ENCODE assay signal across 15 cellular contexts in genomic region chr7:67654622-67655021, GRCh38.
DNase-seq lines count a peak whose midpoint lies in the region; ATAC-seq and TF ChIP-seq lines count a peak whose summit lies in the region.
"Had no signal": no experiment of that assay in that cellular context is flagged by ENCODE, and none has a peak within 500 bp of the region (broad histone marks: within the 10 kb centered on the region; RNA-seq: fewer than 3 reads in every experiment).

No MANE protein-coding gene starts in this region.

- H2BK12ac ChIP-seq in mesenchymal stem cell (ENCODE audit: low read length in 2 of 2), result no peak overlapping the region

- no peaks in the 10 kb centered on the region for H3K79me2 ChIP-seq in smooth muscle cell (ENCODE audit: low read depth)

- no peaks in the 10 kb centered on the region for H3K9me3 ChIP-seq in heart left ventricle
- no peaks in the 10 kb centered on the region for H3K9me3 ChIP-seq in right atrium auricular region
- no peaks in the 10 kb centered on the region for H3K9me3 ChIP-seq in lung (ENCODE audit: control insufficient read depth in 2 of 2, insufficient read depth in 1 of 2, low read length in 1 of 2)
- no peaks in the 10 kb centered on the region for H3K9me3 ChIP-seq in smooth muscle cell (replicated peaks; ENCODE audit: low read depth)
- no peaks in the 10 kb centered on the region for H3K9me3 ChIP-seq in mesenchymal stem cell (ENCODE audit: control insufficient read depth, low read length)

- intact Hi-C loops in heart left ventricle (cut with DNase I), result no loop called here

- peaks cover 0 to 35% (median 14%) of the 10 kb centered on the region in 12 donors for H3K4me1 ChIP-seq in heart left ventricle
- H3K4me1 ChIP-seq in right atrium auricular region, result peaks cover 0 to 15% of the 10 kb centered on the region in 2 donors
- peaks cover 1 to 10% of the 10 kb centered on the region in 2 donors for H3K4me1 ChIP-seq in lung (ENCODE audit: control insufficient read depth in 2 of 2, insufficient read depth in 2 of 2, low read length in 2 of 2)
- H3K4me1 ChIP-seq in smooth muscle cell (ENCODE audit: low read depth), result no peaks in the 10 kb centered on the region
- no peaks in the 10 kb centered on the region for H3K4me1 ChIP-seq in mesenchymal stem cell (ENCODE audit: control insufficient read depth, insufficient read depth, low read depth, low read length)

- H3K4me2 ChIP-seq in smooth muscle cell (peak overlapping the region; percentile 33), mesenchymal stem cell (ENCODE audit: low read length, poor library complexity, severe bottlenecking) (no peak overlapping the region)
- H3K4me2 ChIP-seq: GM23338 had no signal

- H2AK5ac ChIP-seq in mesenchymal stem cell (ENCODE audit: low read length, severe bottlenecking), result no peak overlapping the region

- no peak overlapping the region for H3K27ac ChIP-seq in heart left ventricle
- no peak overlapping the region for H3K27ac ChIP-seq in right atrium auricular region
- H3K27ac ChIP-seq in VCaP, result peak overlapping the region; percentile 54
- peak overlapping the region in 1 of 2 donors; percentile 26 for H3K27ac ChIP-seq in lung (ENCODE audit: low read depth in 1 of 2, low read length in 1 of 2)
- H3K27ac ChIP-seq in smooth muscle cell (ENCODE audit: low read depth), result no peak overlapping the region
- H3K27ac ChIP-seq in mesenchymal stem cell (ENCODE audit: low read length, poor library complexity, severe bottlenecking), result no peak overlapping the region
- H3K27ac ChIP-seq: C4-2B, HL-60 had no signal

- no peak for TF ChIP-seq POLR2A in heart left ventricle (IDR thresholded peaks at IDR 0.05)

- H3K27me3 ChIP-seq in heart left ventricle (no peaks in the 10 kb centered on the region), right atrium auricular region (no peaks in the 10 kb centered on the region), lung (ENCODE audit: control insufficient read depth, insufficient read depth) (no peaks in the 10 kb centered on the region), smooth muscle cell (ENCODE audit: low read depth) (peaks cover 8% of the 10 kb centered on the region), mesenchymal stem cell (ENCODE audit: control insufficient read depth in 1 of 2, insufficient read depth in 1 of 2, low read length in 2 of 2) (no peaks in the 10 kb centered on the region)

- H3K9ac ChIP-seq in smooth muscle cell (ENCODE audit: low read depth) (no peak overlapping the region), mesenchymal stem cell (ENCODE audit: low read length) (no peak overlapping the region)

- WGBS in heart left ventricle, 4 donors, result 70 to 88% (median 79%) methylated on average over 1 of the region's 1 CpG
- 71 to 72% methylated on average over 1 of the region's 1 CpG for WGBS in lung, 2 donors
- 70% methylated on average over 1 of the region's 1 CpG for WGBS in smooth muscle cell (ENCODE audit: low lambda C conversion rate)
- WGBS in mesenchymal stem cell, result 63% methylated on average over 1 of the region's 1 CpG

- no peak overlapping the region for H3K4me3 ChIP-seq in heart left ventricle
- H3K4me3 ChIP-seq in right atrium auricular region, result no peak overlapping the region
- H3K4me3 ChIP-seq in lung, result no peak overlapping the region
- no peak overlapping the region for H3K4me3 ChIP-seq in smooth muscle cell
- H3K4me3 ChIP-seq in mesenchymal stem cell (ENCODE audit: insufficient read depth in 1 of 2, low read depth in 1 of 2, low read length in 2 of 2), result no peak overlapping the region
- H3K4me3 ChIP-seq: GM23338 had no signal

- H3K36me3 ChIP-seq in heart left ventricle, result no peaks in the 10 kb centered on the region
- no peaks in the 10 kb centered on the region for H3K36me3 ChIP-seq in right atrium auricular region
- no peaks in the 10 kb centered on the region for H3K36me3 ChIP-seq in lung (ENCODE audit: control insufficient read depth in 2 of 2, insufficient read depth in 2 of 2, low read length in 2 of 2)
- H3K36me3 ChIP-seq in smooth muscle cell (ENCODE audit: low read depth), result no peaks in the 10 kb centered on the region
- H3K36me3 ChIP-seq in mesenchymal stem cell (ENCODE audit: control insufficient read depth in 1 of 2, insufficient read depth in 2 of 2, low read depth in 1 of 2, low read length in 2 of 2), result no peaks in the 10 kb centered on the region

- no peaks in the 10 kb centered on the region for H3K79me1 ChIP-seq in mesenchymal stem cell (replicated peaks; ENCODE audit: low read length, poor library complexity, severe bottlenecking)

- no peak overlapping the region for H3K23ac ChIP-seq in mesenchymal stem cell (ENCODE audit: low read length in 2 of 2)

- ATAC-seq in heart left ventricle (peak in 3 of 4 donors; percentile 10 to 33 (median 29)), lung (ENCODE audit: insufficient read depth, low FRiP score) (peak; percentile 62), omental fat pad (ENCODE audit: low FRiP score) (no peak), esophagus mucosa (no peak)
- ATAC-seq: GM23338 had no signal

- DNase-seq in heart left ventricle, result no peak
- DNase-seq in right atrium auricular region (ENCODE audit: low spot score), result no peak
- no peak for DNase-seq in lung (ENCODE audit: low spot score)
- no peak for DNase-seq in smooth muscle cell (lab: John Stamatoyannopoulos, UW; ENCODE audit: unreplicated experiment)
- no peak for DNase-seq in omental fat pad (ENCODE audit: low spot score)
- DNase-seq in mesenchymal stem cell, result no peak
- DNase-seq: 8988T; CD4-positive, alpha-beta memory T cell; EL; H7 had no signal

- no peak overlapping the region for H3K14ac ChIP-seq in mesenchymal stem cell (ENCODE audit: low read length in 2 of 2)

- H3F3A ChIP-seq in smooth muscle cell (ENCODE audit: low read depth), result no peaks in the 10 kb centered on the region

- no peak for TF ChIP-seq CTCF in heart left ventricle (IDR thresholded peaks at IDR 0.05)
- TF ChIP-seq CTCF in right atrium auricular region (IDR thresholded peaks at IDR 0.05), result no peak
- TF ChIP-seq CTCF in VCaP (conservative IDR thresholded peaks at IDR 0.05), result no peak
- no peak for TF ChIP-seq CTCF in lung (IDR thresholded peaks at IDR 0.05; ENCODE audit: control extremely low read depth, extremely low read depth)
- no peak for TF ChIP-seq CTCF in smooth muscle cell (IDR thresholded peaks at IDR 0.05; ENCODE audit: borderline replicate concordance, insufficient read depth, poor library complexity, severe bottlenecking)
- TF ChIP-seq CTCF in omental fat pad (IDR thresholded peaks at IDR 0.05), result no peak

- H3K18ac ChIP-seq in mesenchymal stem cell (ENCODE audit: low read depth in 1 of 2, low read length in 2 of 2), result no peak overlapping the region

- H4K8ac ChIP-seq in mesenchymal stem cell (ENCODE audit: low read length), result no peak overlapping the region

- H2BK120ac ChIP-seq in mesenchymal stem cell (ENCODE audit: low read depth, low read length), result no peak overlapping the region

- H2BK5ac ChIP-seq in mesenchymal stem cell (ENCODE audit: low read depth, low read length, poor library complexity, severe bottlenecking), result no peak overlapping the region

- H2AFZ ChIP-seq in smooth muscle cell (ENCODE audit: low read depth) (no peak overlapping the region), mesenchymal stem cell (ENCODE audit: low read depth, low read length) (no peak overlapping the region)
- H2AFZ ChIP-seq: GM23338 had no signal

- no peak overlapping the region for H2BK15ac ChIP-seq in mesenchymal stem cell (ENCODE audit: low read depth, poor library complexity, severe bottlenecking)

- no peaks in the 10 kb centered on the region for H4K20me1 ChIP-seq in smooth muscle cell (ENCODE audit: low read depth)

- H3K4ac ChIP-seq in mesenchymal stem cell (ENCODE audit: low read depth in 1 of 2, low read length in 2 of 2), result no peak overlapping the region

- H4K91ac ChIP-seq in mesenchymal stem cell (ENCODE audit: low read length), result no peak overlapping the region

Comparison
In these comparisons a context has a peak if more than half of its experiments do, and no peak if none do; other contexts are left out.
1. ATAC-seq: peak in heart left ventricle (3 of 4) and lung (single experiment); none in omental fat pad (single experiment) and esophagus mucosa (single experiment).